8 cellular contexts compared by ENCODE assay signal in genomic region chr9:106864533-106865143, GRCh38. TPM values are rescaled to one million over a fixed set of nuclear protein-coding genes. Genes with fewer than 3 reads are reported as not detected.
A peak's percentile ranks its signal among the peaks of the same experiment; 100 is the strongest.
DNase-seq lines count a peak whose midpoint lies in the region; ATAC-seq and TF ChIP-seq lines count a peak whose summit lies in the region.

No MANE protein-coding gene starts in this region.

- no peaks in the 10 kb centered on the region for H3K9me3 Mint-ChIP-seq in T-cell
- H3K9me3 Mint-ChIP-seq in glutamatergic neuron (ENCODE audit: unreplicated experiment), result peaks cover 46% of the 10 kb centered on the region

- no peaks in the 10 kb centered on the region for H3K36me3 Mint-ChIP-seq in T-cell
- no peaks in the 10 kb centered on the region for H3K36me3 Mint-ChIP-seq in glutamatergic neuron (ENCODE audit: unreplicated experiment)

- H3K9ac ChIP-seq in rectal smooth muscle tissue (ENCODE audit: low read length), result no peak overlapping the region

- peak overlapping the region in 2 of 3 donors; percentile 41 to 87 for H3K4me3 Mint-ChIP-seq in T-cell
- H3K4me3 Mint-ChIP-seq in glutamatergic neuron (ENCODE audit: unreplicated experiment), result peak overlapping the region; percentile 99

- peak overlapping the region; percentile 97 for H3K4me3 ChIP-seq in rectal smooth muscle tissue (ENCODE audit: low read length)

- no peaks in the 10 kb centered on the region for H3K27me3 ChIP-seq in rectal smooth muscle tissue (ENCODE audit: control insufficient read depth, insufficient read depth, low read length)

- H3K27ac ChIP-seq in rectal smooth muscle tissue (ENCODE audit: low read depth, low read length), result peak overlapping the region; percentile 85

- peak; percentile 41 for DNase-seq in NCI-H82 (lab: John Stamatoyannopoulos, UW)
- DNase-seq in NCI-H82 treated with DMSO at 0.1 percent for 48 hours (lab: John Stamatoyannopoulos, UW; ENCODE audit: unreplicated experiment), result no peak
- no peak for DNase-seq in T-cell
- peak; percentile 31 for DNase-seq in glutamatergic neuron
- no peak for DNase-seq in GM19240 (ENCODE audit: insufficient read length, low spot score)

- ATAC-seq in T-cell (replicated peaks in 1 of 4) (no peak), GM19467 (IDR thresholded peaks at IDR 0.05; ENCODE audit: unreplicated experiment) (no peak), GM21528 (IDR thresholded peaks at IDR 0.05; ENCODE audit: low FRiP score, unreplicated experiment) (no peak)

- CTCF ChIA-PET in T-cell (lab: Charles Lee), result no interaction called here

- no peak for TF ChIP-seq CTCF in glutamatergic neuron (IDR thresholded peaks at IDR 0.05; ENCODE audit: partially characterized antibody, unreplicated experiment)

- H3K27ac Mint-ChIP-seq in T-cell (peak overlapping the region in 1 of 2 donors; percentile 21), glutamatergic neuron (ENCODE audit: unreplicated experiment) (peak overlapping the region; percentile 100)

- POLR2A ChIA-PET in T-cell (lab: Charles Lee), result no interaction called here

- H3K36me3 ChIP-seq in rectal smooth muscle tissue (ENCODE audit: control insufficient read depth, insufficient read depth, low read length), result no peaks in the 10 kb centered on the region

- H3K4me1 Mint-ChIP-seq in T-cell (peaks cover 27 to 44% (median 29%) of the 10 kb centered on the region in 3 donors), glutamatergic neuron (ENCODE audit: low read depth, unreplicated experiment) (peaks cover 37% of the 10 kb centered on the region)

- peaks cover 26% of the 10 kb centered on the region for H3K4me1 ChIP-seq in rectal smooth muscle tissue (ENCODE audit: control insufficient read depth, insufficient read depth, low read length)

- peaks cover 52 to 54% of the 10 kb centered on the region in 2 donors for H3K27me3 Mint-ChIP-seq in T-cell
- peaks cover 42% of the 10 kb centered on the region for H3K27me3 Mint-ChIP-seq in glutamatergic neuron (ENCODE audit: unreplicated experiment)

RNA-seq across cellular contexts. Expression of gene ZNF462, which starts 1.7 kb away (rescaled TPM):
- total RNA-seq in T-cell (1 to 10 TPM; 1.1 to 5.3 (median 2.5) TPM), glutamatergic neuron (ENCODE audit: unreplicated experiment) (259 TPM)

Comparison
In these comparisons a context has a peak if more than half of its experiments do, and no peak if none do; other contexts are left out.
1. DNase-seq: peak in NCI-H82 (single experiment) and glutamatergic neuron (single experiment); none in NCI-H82 treated with DMSO at 0.1 percent for 48 hours (single experiment), T-cell (0 of 34) and GM19240 (single experiment).
2. RNA of gene ZNF462, which starts 1.7 kb away (total RNA-seq): 259 TPM in glutamatergic neuron (single experiment); 1.1 to 5.3 TPM in T-cell; every median in the first group is over 10 times any median in the second.